ENCODE assay signal across 8 cellular contexts in genomic region chr14:20683896-20684661, GRCh38. TPM values are rescaled to one million over a fixed set of nuclear protein-coding genes. Genes with fewer than 3 reads are reported as not detected.
DNase-seq lines count a peak whose midpoint lies in the region; ATAC-seq and TF ChIP-seq lines count a peak whose summit lies in the region.

Gene RNASE4 (plus strand): TSS chr14:20684560. CDS start chr14:20699372, 14,812 bp downstream.

- peaks cover 5% of the 10 kb centered on the region for H3K4me1 Mint-ChIP-seq in CD4-positive, alpha-beta T cell (ENCODE audit: low read depth)
- H3K4me1 Mint-ChIP-seq in activated naive CD8-positive, alpha-beta T cell treated with anti-CD3 and anti-CD28 coated beads, Interleukin-2, amount 50 U/mL, for 24 hours = peaks cover 9% of the 10 kb centered on the region

- CTCF ChIA-PET in CD4-positive, alpha-beta T cell (lab: Charles Lee) = interaction anchor here (0.9 to 3.2 kb wide), 6 partner anchors 21 to 356 kb away, joined by 4 to 14 read pairs (median 6); no protein-coding TSS in a partner anchor

- no peak within 1 kb of the TSS for H3K4me3 Mint-ChIP-seq in CD4-positive, alpha-beta T cell
- H3K4me3 Mint-ChIP-seq in activated naive CD8-positive, alpha-beta T cell treated with anti-CD3 and anti-CD28 coated beads, Interleukin-2, amount 50 U/mL, for 24 hours = no peak within 1 kb of the TSS

- ATAC-seq in CD4-positive, alpha-beta T cell (ENCODE audit: poor library complexity) = peak; percentile 23
- ATAC-seq in GM19455 (IDR thresholded peaks at IDR 0.05; ENCODE audit: unreplicated experiment) (peak; percentile 36), heart left ventricle (peak; percentile 34 to 43 (median 36))
- ATAC-seq in activated naive CD8-positive, alpha-beta T cell treated with anti-CD3 and anti-CD28 coated beads, Interleukin-2, amount 50 U/mL, for 24 hours = peak; percentile 33

- WGBS in heart left ventricle, 4 donors = 0 to 1% (median 1%) methylated on average over 27 to 42 of the region's 42 CpGs
- WGBS in thyroid gland, 2 donors = 1% methylated on average over 21 to 40 of the region's 42 CpGs

- H3K4me3 ChIP-seq in Jurkat, Clone E6-1 (ENCODE audit: low read length) = peak within 1 kb of the TSS; percentile 71
- H3K4me3 ChIP-seq in SU-DHL-6 (ENCODE audit: insufficient read depth, low read length, poor library complexity, severe bottlenecking) (peak within 1 kb of the TSS; percentile 46), heart left ventricle (peak within 1 kb of the TSS; percentile 47 to 95 (median 75)), thyroid gland (replicated peaks in 1 of 3) (peak within 1 kb of the TSS; percentile 34 to 56 (median 42))

- H3K9me3 ChIP-seq in CD4-positive, alpha-beta T cell (ENCODE audit: control insufficient read depth, low read length) = no peaks in the 10 kb centered on the region
- H3K9me3 ChIP-seq in SU-DHL-6 (ENCODE audit: insufficient read depth, low read length) (no peaks in the 10 kb centered on the region), heart left ventricle (no peaks in the 10 kb centered on the region), thyroid gland (no peaks in the 10 kb centered on the region)

- no peak for TF ChIP-seq CTCF in CD4-positive, alpha-beta T cell (IDR thresholded peaks at IDR 0.05)
- no peak for TF ChIP-seq CTCF in SU-DHL-6 (IDR thresholded peaks at IDR 0.05; ENCODE audit: insufficient read depth, low read length, poor library complexity, severe bottlenecking)
- no peak for TF ChIP-seq CTCF in heart left ventricle (IDR thresholded peaks at IDR 0.05)
- TF ChIP-seq CTCF in thyroid gland (IDR thresholded peaks at IDR 0.05) = no peak

- peak in 1 of 2 donors; percentile 63 for TF ChIP-seq POLR2A in heart left ventricle (IDR thresholded peaks at IDR 0.05)
- peak; percentile 11 to 58 for TF ChIP-seq POLR2A in thyroid gland (IDR thresholded peaks at IDR 0.05)

- DNase-seq in CD4-positive, alpha-beta T cell = peak; percentile 68 to 84 (median 76)
- peak; percentile 79 for DNase-seq in Jurkat, Clone E6-1 (ENCODE audit: low read depth, low spot score)
- peak; percentile 83 for DNase-seq in activated naive CD8-positive, alpha-beta T cell treated with anti-CD3 and anti-CD28 coated beads, Interleukin-2, amount 50 U/mL, for 24 hours
- DNase-seq in heart left ventricle (peak; percentile 80 to 92 (median 84)), pons (ENCODE audit: low spot score) (peak; percentile 90), thyroid gland (peak; percentile 81 to 82)

- H3F3A ChIP-seq in SU-DHL-6 (ENCODE audit: insufficient read depth) = peaks cover 29% of the 10 kb centered on the region

- no peaks in the 10 kb centered on the region for H3K27me3 ChIP-seq in CD4-positive, alpha-beta T cell (ENCODE audit: control insufficient read depth, insufficient read depth, low read length)
- H3K27me3 ChIP-seq in SU-DHL-6 (ENCODE audit: low read length) (no peaks in the 10 kb centered on the region), heart left ventricle (no peaks in the 10 kb centered on the region), thyroid gland (no peaks in the 10 kb centered on the region)

- H3K27ac ChIP-seq in CD4-positive, alpha-beta T cell (ENCODE audit: low read depth, low read length) = peak within 1 kb of the TSS; percentile 94
- H3K27ac ChIP-seq in SU-DHL-6 (ENCODE audit: low read depth, low read length) (peak within 1 kb of the TSS; percentile 84), heart left ventricle (peak within 1 kb of the TSS; percentile 96 to 100 (median 100)), thyroid gland (peak within 1 kb of the TSS; percentile 98 to 100 (median 100))

- H3K36me3 ChIP-seq in SU-DHL-6 (ENCODE audit: low read length) = no peaks in the 10 kb centered on the region
- no peaks in the 10 kb centered on the region for H3K36me3 ChIP-seq in heart left ventricle
- H3K36me3 ChIP-seq in thyroid gland = no peaks in the 10 kb centered on the region

- H3K27me3 Mint-ChIP-seq in CD4-positive, alpha-beta T cell = peaks cover 7% of the 10 kb centered on the region
- H3K27me3 Mint-ChIP-seq in activated naive CD8-positive, alpha-beta T cell treated with anti-CD3 and anti-CD28 coated beads, Interleukin-2, amount 50 U/mL, for 24 hours = no peaks in the 10 kb centered on the region

- intact Hi-C loops in CD4-positive, alpha-beta T cell (cut with DNase I, micrococcal nuclease) = loop anchor here (1.0 to 5.0 kb wide), 9 partner anchors 7 to 342 kb away; partner anchors contain the start of genes OSGEP (in 2 of the 2), PARP2 (in 2 of the 2), APEX1 (in 1 of the 2) and PIP4P1 (in 1 of the 2)
- intact Hi-C loops in heart left ventricle (cut with DNase I) = loop anchor here (1.0 to 10.0 kb wide), 28 partner anchors 52 to 828 kb away; partner anchors contain the start of genes TEP1 (in 5 of the 10), CCNB1IP1 (in 4 of the 10), PIP4P1 (in 4 of the 10) and APEX1 (in 3 of the 10)
- intact Hi-C loops in thyroid gland (cut with DNase I) = loop anchor here (5.0 to 10.0 kb wide), 3 partner anchors 72 to 352 kb away; partner anchors contain the start of genes APEX1, CCNB1IP1 and OSGEP

- no peaks in the 10 kb centered on the region for H3K9me3 Mint-ChIP-seq in CD4-positive, alpha-beta T cell
- no peaks in the 10 kb centered on the region for H3K9me3 Mint-ChIP-seq in activated naive CD8-positive, alpha-beta T cell treated with anti-CD3 and anti-CD28 coated beads, Interleukin-2, amount 50 U/mL, for 24 hours

- no peaks in the 10 kb centered on the region for H3K9me2 ChIP-seq in SU-DHL-6 (replicated peaks; ENCODE audit: insufficient read depth, low read length)

- H3K4me2 ChIP-seq in SU-DHL-6 (ENCODE audit: low read depth, low read length, poor library complexity, severe bottlenecking) = peak within 1 kb of the TSS; percentile 79

- POLR2A ChIA-PET in CD4-positive, alpha-beta T cell (lab: Charles Lee) = interaction anchor here (0.6 to 5.1 kb wide), 17 partner anchors 16 to 356 kb away, joined by 3 to 85 read pairs (median 5); partner anchors contain the start of genes APEX1, NDRG2, OSGEP and PARP2

- H3K4me1 ChIP-seq in heart left ventricle = peaks cover 0 to 37% (median 19%) of the 10 kb centered on the region in 12 donors
- H3K4me1 ChIP-seq in thyroid gland = peaks cover 7 to 10% of the 10 kb centered on the region in 2 donors

- H3K27ac Mint-ChIP-seq in CD4-positive, alpha-beta T cell = no peak within 1 kb of the TSS
- H3K27ac Mint-ChIP-seq in activated naive CD8-positive, alpha-beta T cell treated with anti-CD3 and anti-CD28 coated beads, Interleukin-2, amount 50 U/mL, for 24 hours = peak within 1 kb of the TSS; percentile 69

- peaks cover 4% of the 10 kb centered on the region for H3K36me3 Mint-ChIP-seq in CD4-positive, alpha-beta T cell (ENCODE audit: low read depth)
- no peaks in the 10 kb centered on the region for H3K36me3 Mint-ChIP-seq in activated naive CD8-positive, alpha-beta T cell treated with anti-CD3 and anti-CD28 coated beads, Interleukin-2, amount 50 U/mL, for 24 hours (ENCODE audit: low read depth)

- no peaks in the 10 kb centered on the region for H4K20me1 ChIP-seq in SU-DHL-6 (ENCODE audit: low read depth, low read length)

- H3K79me2 ChIP-seq in SU-DHL-6 (ENCODE audit: insufficient read depth, low read length) = no peaks in the 10 kb centered on the region

- H3K9ac ChIP-seq in SU-DHL-6 (ENCODE audit: low read length) = peak within 1 kb of the TSS; percentile 59

- H2AFZ ChIP-seq in SU-DHL-6 (ENCODE audit: low read depth, low read length, severe bottlenecking) = peak within 1 kb of the TSS; percentile 87

RNA-seq across cellular contexts. Expression of gene RNASE4, which starts in this region (rescaled TPM):
- under 1 TPM; 0.11 to 0.38 TPM for total RNA-seq in CD4-positive, alpha-beta T cell
- polyA plus RNA-seq in Jurkat, Clone E6-1 (2012; ENCODE audit: insufficient read depth, insufficient read length) = 5.3 TPM
- 10 to 100 TPM in 3 of 9 donors, 1 to 10 TPM in 6; 4.7 to 22.2 (median 8.1) TPM for total RNA-seq in heart left ventricle
- 1 to 10 TPM; 9.8 TPM for polyA plus RNA-seq in heart left ventricle
- total RNA-seq in thyroid gland = 10 to 100 TPM; 15.5 to 58.9 (median 45.8) TPM

Comparison
In these comparisons a context has a peak if more than half of its experiments do, and no peak if none do; other contexts are left out.
1. Peak in every context shown above with its lines: DNase-seq, ATAC-seq, H3K4me3 ChIP-seq and H3K27ac ChIP-seq.
2. RNA of gene RNASE4 (total RNA-seq): 15.5 to 58.9 TPM in thyroid gland and 4.7 to 22.2 TPM in heart left ventricle; 0.11 to 0.38 TPM in CD4-positive, alpha-beta T cell; every median in the first group is over 4 times any median in the second.
3. Peak in DNase-seq, ATAC-seq and H3K27ac ChIP-seq in CD4-positive, alpha-beta T cell; RNA of the gene not detected or under 1 TPM.